ENCODE assay signal across 1 cellular context in the genomic region with DNA sequence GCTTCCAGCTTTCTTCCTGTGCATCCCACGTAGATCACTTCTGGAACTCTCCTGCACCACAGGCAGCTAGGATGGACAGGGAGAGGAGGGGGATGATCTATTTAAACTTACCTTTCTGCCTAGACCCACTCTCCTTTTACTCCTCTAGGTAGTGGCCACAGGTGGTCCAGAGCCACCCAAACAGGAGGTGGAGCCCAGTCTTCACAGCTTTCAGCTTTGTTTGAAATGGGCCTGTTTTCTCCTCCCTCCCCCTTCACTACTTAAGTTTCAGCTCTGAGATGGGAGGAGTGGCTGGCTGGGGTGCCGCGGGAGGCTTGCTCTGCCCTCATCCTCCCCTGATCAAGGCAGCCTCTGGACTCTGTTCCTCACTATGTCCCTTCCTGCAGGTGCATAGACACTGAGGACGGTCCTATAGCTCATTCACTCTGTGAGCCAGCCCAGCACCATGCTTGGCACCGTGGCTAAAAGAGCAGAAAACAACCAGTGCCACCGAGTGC.
TF ChIP-seq lines count a peak whose summit lies in the region.

No MANE protein-coding gene starts in this region.

TF ChIP-seq in H1, 55 proteins besides CTCF, POLR2A, EP300 and RAD21 (continued from another document):
- TF ChIP-seq USF2 (IDR thresholded peaks at IDR 0.05; ENCODE audit: low read length) = no peak
- no peak for TF ChIP-seq NRF1 (IDR thresholded peaks at IDR 0.05; ENCODE audit: low read depth, low read length)
- TF ChIP-seq RBBP5 (IDR thresholded peaks at IDR 0.05; ENCODE audit: borderline replicate concordance, low read depth, low read length) = no peak
- TF ChIP-seq TBP (IDR thresholded peaks at IDR 0.05; ENCODE audit: low read depth, low read length) = no peak
- no peak for TF ChIP-seq CBX8 (IDR thresholded peaks at IDR 0.05; ENCODE audit: borderline replicate concordance, low read depth, low read length)
- no peak for TF ChIP-seq SUZ12 (IDR thresholded peaks at IDR 0.05; ENCODE audit: low read length)
- TF ChIP-seq MAFK (IDR thresholded peaks at IDR 0.05; ENCODE audit: low read depth, low read length) = no peak
- TF ChIP-seq SAP30 (IDR thresholded peaks at IDR 0.05; ENCODE audit: insufficient read depth, insufficient replicate concordance, low read length) = no peak
- no peak for TF ChIP-seq CHD7 (IDR thresholded peaks at IDR 0.05; ENCODE audit: insufficient replicate concordance, low read length)
- no peak for TF ChIP-seq BCL11A (IDR thresholded peaks at IDR 0.05; ENCODE audit: low read depth in 2 of 2, low read length in 2 of 2)
- TF ChIP-seq, protein P1, sequence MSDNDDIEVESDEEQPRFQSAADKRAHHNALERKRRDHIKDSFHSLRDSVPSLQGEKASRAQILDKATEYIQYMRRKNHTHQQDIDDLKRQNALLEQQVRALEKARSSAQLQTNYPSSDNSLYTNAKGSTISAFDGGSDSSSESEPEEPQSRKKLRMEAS (IDR thresholded peaks at IDR 0.05) = no peak
- TF ChIP-seq CEBPB (IDR thresholded peaks at IDR 0.05; ENCODE audit: low read depth, low read length) = no peak
